Comparison of ENCODE assay signal across 20 cellular contexts in the genomic region with DNA sequence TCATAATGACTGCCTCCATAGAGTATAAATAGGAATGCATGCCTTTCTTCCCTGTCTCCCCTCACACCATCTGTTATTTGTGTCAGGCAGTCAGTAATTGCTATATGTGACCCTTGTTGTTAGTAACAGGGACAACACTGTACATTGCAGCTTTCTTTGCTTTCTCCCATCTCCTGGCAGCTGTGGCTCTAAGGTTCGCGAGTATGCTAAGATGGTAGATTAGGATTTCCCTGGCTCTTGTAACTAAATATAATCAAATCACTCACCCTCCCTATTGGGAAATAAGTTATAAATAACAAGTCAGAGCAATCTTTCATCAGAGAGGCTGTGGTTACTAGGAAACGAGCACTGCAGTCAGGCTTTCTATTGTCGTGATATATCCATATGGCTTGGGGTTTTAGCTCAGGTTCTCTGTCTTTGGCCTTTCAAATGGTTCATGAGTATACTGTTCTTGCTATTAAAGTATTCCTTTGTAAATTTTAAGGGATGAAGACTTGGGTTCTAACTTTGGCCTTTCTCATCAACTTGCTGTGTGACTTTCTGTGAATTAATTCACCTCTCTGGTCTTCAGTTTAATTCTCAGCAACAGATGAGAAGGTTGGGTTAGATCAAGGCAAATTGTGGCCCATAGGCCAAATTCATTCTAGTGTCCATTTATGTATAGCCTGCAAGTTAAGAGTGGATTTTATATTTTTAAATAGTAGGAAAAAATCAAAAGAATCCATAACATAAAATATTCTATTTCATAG. TPM values are rescaled to one million over a fixed set of nuclear protein-coding genes. Genes with fewer than 3 reads are reported as not detected.
DNase-seq lines count a peak whose midpoint lies in the region; ATAC-seq, FAIRE-seq and TF ChIP-seq lines count a peak whose summit lies in the region.
"Had no signal": no experiment of that assay in that cellular context is flagged by ENCODE, and none has a peak within 500 bp of the region (broad histone marks: within the 10 kb centered on the region; RNA-seq: fewer than 3 reads in every experiment).

No MANE protein-coding gene starts in this region.

- H3K27me3 Mint-ChIP-seq in activated naive CD8-positive, alpha-beta T cell treated with anti-CD3 and anti-CD28 coated beads, Interleukin-2, amount 50 U/mL, for 24 hours, result peaks cover 5% of the 10 kb centered on the region
- no peaks in the 10 kb centered on the region for H3K27me3 Mint-ChIP-seq in WTC11 (ENCODE audit: low read depth)

- H3K4me3 ChIP-seq in right atrium auricular region (no peak overlapping the region), fibroblast of the aortic adventitia (ENCODE audit: low read depth, low read length) (no peak overlapping the region), small intestine (ENCODE audit: low read depth in 1 of 2, low read length in 2 of 2) (no peak overlapping the region), smooth muscle cell (no peak overlapping the region)
- H3K4me3 ChIP-seq: neural progenitor cell, stomach, uterus had no signal

- ATAC-seq in Right ventricle myocardium inferior (peak; percentile 69), WTC11 (no peak)
- no peak for ATAC-seq in activated naive CD8-positive, alpha-beta T cell treated with anti-CD3 and anti-CD28 coated beads, Interleukin-2, amount 50 U/mL, for 24 hours
- ATAC-seq: CD8-positive, alpha-beta T cell had no signal

- H3K79me2 ChIP-seq in smooth muscle cell (ENCODE audit: low read depth), result no peaks in the 10 kb centered on the region

- no peak for FAIRE-seq in small intestine (lab: Jason Lieb, UNC)

- H3K4me1 ChIP-seq in right atrium auricular region, result no peaks in the 10 kb centered on the region
- no peaks in the 10 kb centered on the region for H3K4me1 ChIP-seq in small intestine (ENCODE audit: control insufficient read depth in 2 of 2, insufficient read depth in 1 of 2, low read depth in 1 of 2, low read length in 1 of 2)
- H3K4me1 ChIP-seq in smooth muscle cell (ENCODE audit: low read depth), result no peaks in the 10 kb centered on the region
- H3K4me1 ChIP-seq: stomach, uterus had no signal

- H3F3A ChIP-seq in smooth muscle cell (ENCODE audit: low read depth), result no peaks in the 10 kb centered on the region

- no peak overlapping the region for H3K9ac ChIP-seq in smooth muscle cell (ENCODE audit: low read depth)
- H3K9ac ChIP-seq: neural progenitor cell had no signal

- H3K36me3 ChIP-seq in right atrium auricular region (no peaks in the 10 kb centered on the region), small intestine (ENCODE audit: control insufficient read depth in 2 of 2, insufficient read depth in 2 of 2, low read length in 2 of 2) (no peaks in the 10 kb centered on the region), smooth muscle cell (ENCODE audit: low read depth) (no peaks in the 10 kb centered on the region)
- H3K36me3 ChIP-seq: neural progenitor cell, stomach, uterus had no signal

- H3K9me3 Mint-ChIP-seq in activated naive CD8-positive, alpha-beta T cell treated with anti-CD3 and anti-CD28 coated beads, Interleukin-2, amount 50 U/mL, for 24 hours, result no peaks in the 10 kb centered on the region
- no peaks in the 10 kb centered on the region for H3K9me3 Mint-ChIP-seq in WTC11
- H3K9me3 Mint-ChIP-seq: CD8-positive, alpha-beta T cell; immature natural killer cell; neural progenitor cell had no signal

- no peaks in the 10 kb centered on the region for H3K4me1 Mint-ChIP-seq in activated naive CD8-positive, alpha-beta T cell treated with anti-CD3 and anti-CD28 coated beads, Interleukin-2, amount 50 U/mL, for 24 hours
- H3K4me1 Mint-ChIP-seq in WTC11, result peaks cover 9% of the 10 kb centered on the region
- H3K4me1 Mint-ChIP-seq: immature natural killer cell had no signal

- no peak for DNase-seq in Right ventricle myocardium inferior (ENCODE audit: missing footprints)
- DNase-seq in right atrium auricular region (ENCODE audit: low spot score), result no peak
- peak; percentile 9 for DNase-seq in NAMALWA (ENCODE audit: low spot score)
- DNase-seq in fibroblast of the aortic adventitia (ENCODE audit: low read depth), result peak; percentile 5
- DNase-seq in small intestine, result peak; percentile 0
- no peak for DNase-seq in smooth muscle cell (lab: John Stamatoyannopoulos, UW; ENCODE audit: unreplicated experiment)
- no peak for DNase-seq in activated naive CD8-positive, alpha-beta T cell treated with anti-CD3 and anti-CD28 coated beads, Interleukin-2, amount 50 U/mL, for 24 hours
- DNase-seq in WTC11 (ENCODE audit: low spot score), result no peak
- DNase-seq: activated effector memory CD4-positive, alpha-beta T cell treated with anti-CD3 and anti-CD28 coated beads, Interleukin-2, amount 50 U/mL, for 16 hours; CD8-positive, alpha-beta T cell; EL; GOT3; immature natural killer cell; NCI-H1930; RPMI8226; stomach; T-helper 1 cell; uterus had no signal

- CTCF ChIA-PET in WTC11 (lab: Charles Lee), result interaction anchor here (1.3 to 2.0 kb wide), 3 partner anchors 12 to 16 kb away, joined by 3 to 11 read pairs (median 5); no protein-coding TSS in a partner anchor

- POLR2A ChIA-PET in WTC11 (lab: Charles Lee), result no interaction called here

- H3K9me3 ChIP-seq in right atrium auricular region, result no peaks in the 10 kb centered on the region
- no peaks in the 10 kb centered on the region for H3K9me3 ChIP-seq in small intestine (ENCODE audit: control insufficient read depth, low read depth)
- no peaks in the 10 kb centered on the region for H3K9me3 ChIP-seq in smooth muscle cell (replicated peaks; ENCODE audit: low read depth)
- H3K9me3 ChIP-seq: stomach, uterus had no signal

- H3K27ac ChIP-seq in right atrium auricular region, result no peak overlapping the region
- no peak overlapping the region for H3K27ac ChIP-seq in small intestine (ENCODE audit: low read depth in 1 of 2, low read length in 1 of 2)
- H3K27ac ChIP-seq in smooth muscle cell (ENCODE audit: low read depth), result no peak overlapping the region
- H3K27ac ChIP-seq: neural progenitor cell, stomach, uterus had no signal

- no peaks in the 10 kb centered on the region for H4K20me1 ChIP-seq in smooth muscle cell (ENCODE audit: low read depth)

- H3K27me3 ChIP-seq in right atrium auricular region, result no peaks in the 10 kb centered on the region
- H3K27me3 ChIP-seq in small intestine (ENCODE audit: control insufficient read depth in 2 of 2, insufficient read depth in 2 of 2, low read length in 2 of 2), result no peaks in the 10 kb centered on the region
- H3K27me3 ChIP-seq in smooth muscle cell (ENCODE audit: low read depth), result peaks cover 6% of the 10 kb centered on the region
- H3K27me3 ChIP-seq: neural progenitor cell, uterus had no signal

- no peak overlapping the region for H3K4me2 ChIP-seq in smooth muscle cell
- H3K4me2 ChIP-seq: neural progenitor cell had no signal

- no peak for TF ChIP-seq CTCF in right atrium auricular region (IDR thresholded peaks at IDR 0.05)
- no peak for TF ChIP-seq CTCF in fibroblast of the aortic adventitia (IDR thresholded peaks at IDR 0.05; ENCODE audit: insufficient read depth, low read length)
- TF ChIP-seq CTCF in smooth muscle cell (IDR thresholded peaks at IDR 0.05; ENCODE audit: borderline replicate concordance, insufficient read depth, poor library complexity, severe bottlenecking), result no peak
- no peak for TF ChIP-seq CTCF in WTC11 (IDR thresholded peaks at IDR 0.05)

- no peaks in the 10 kb centered on the region for H3K36me3 Mint-ChIP-seq in activated naive CD8-positive, alpha-beta T cell treated with anti-CD3 and anti-CD28 coated beads, Interleukin-2, amount 50 U/mL, for 24 hours (ENCODE audit: low read depth)
- no peaks in the 10 kb centered on the region for H3K36me3 Mint-ChIP-seq in WTC11
- H3K36me3 Mint-ChIP-seq: CD8-positive, alpha-beta T cell; immature natural killer cell; neural progenitor cell had no signal

- H2AFZ ChIP-seq in smooth muscle cell (ENCODE audit: low read depth), result no peak overlapping the region
- H2AFZ ChIP-seq: neural progenitor cell had no signal

- H3K4me3 Mint-ChIP-seq in activated naive CD8-positive, alpha-beta T cell treated with anti-CD3 and anti-CD28 coated beads, Interleukin-2, amount 50 U/mL, for 24 hours, result no peak overlapping the region
- H3K4me3 Mint-ChIP-seq in WTC11, result no peak overlapping the region
- H3K4me3 Mint-ChIP-seq: CD8-positive, alpha-beta T cell; immature natural killer cell; neural progenitor cell had no signal

- no peak overlapping the region for H3K27ac Mint-ChIP-seq in activated naive CD8-positive, alpha-beta T cell treated with anti-CD3 and anti-CD28 coated beads, Interleukin-2, amount 50 U/mL, for 24 hours
- no peak overlapping the region for H3K27ac Mint-ChIP-seq in WTC11
- H3K27ac Mint-ChIP-seq: CD8-positive, alpha-beta T cell; immature natural killer cell; neural progenitor cell had no signal

- 65 to 76% (median 74%) methylated on average over 4 of the region's 4 CpGs for WGBS in small intestine, 3 donors
- WGBS in smooth muscle cell (ENCODE audit: low lambda C conversion rate), result 91% methylated on average over 4 of the region's 4 CpGs

- intact Hi-C loops in Right ventricle myocardium inferior (cut with DNase I), result no loop called here

TF ChIP-seq in WTC11, 78 proteins besides CTCF, POLR2A, EP300 and RAD21:
- TF ChIP-seq FOXJ3 (CRISPR knock-in tag; IDR thresholded peaks at IDR 0.05; ENCODE audit: borderline replicate concordance) (no peak), NR1H2 (CRISPR knock-in tag; IDR thresholded peaks at IDR 0.05) (no peak), CREB1 (CRISPR knock-in tag; IDR thresholded peaks at IDR 0.05) (no peak), ZNF121 (CRISPR knock-in tag; IDR thresholded peaks at IDR 0.05) (no peak), ZNF671 (CRISPR knock-in tag; IDR thresholded peaks at IDR 0.05) (no peak), FOXP1 (CRISPR knock-in tag; IDR thresholded peaks at IDR 0.05; ENCODE audit: borderline replicate concordance) (no peak), ATF1 (CRISPR knock-in tag; IDR thresholded peaks at IDR 0.05) (no peak), IRF2 (CRISPR knock-in tag; IDR thresholded peaks at IDR 0.05; ENCODE audit: borderline replicate concordance, low read depth) (no peak)

RNA-seq across cellular contexts. Expression of a gene that starts 8.1 kb away (rescaled TPM):
- total RNA-seq in Right ventricle myocardium inferior, result not detected
- not detected for total RNA-seq in right atrium auricular region
- not detected in 2 replicates for total RNA-seq in fibroblast of the aortic adventitia (ENCODE audit: low replicate concordance)
- polyA plus RNA-seq in small intestine, result not detected
- total RNA-seq in smooth muscle cell, result not detected in 2 replicates
- not detected in 2 replicates for polyA plus RNA-seq in smooth muscle cell
- total RNA-seq in WTC11 (2021), result not detected in 3 replicates
- total RNA-seq: CD8-positive, alpha-beta T cell; mesenteric fat pad; stomach; uterus had no signal
- polyA plus RNA-seq: immature natural killer cell, stomach had no signal

RNA-seq across cellular contexts. Expression of a gene that starts 59.2 kb away (rescaled TPM):
- total RNA-seq in Right ventricle myocardium inferior (not detected), right atrium auricular region (not detected), fibroblast of the aortic adventitia (ENCODE audit: low replicate concordance) (not detected in 2 replicates), smooth muscle cell (not detected in 2 replicates), WTC11 (2021) (not detected in 3 replicates)
- polyA plus RNA-seq in small intestine (1 to 10 TPM in 2 of 3 donors, under 1 TPM in 1; 0.06 to 4.3 (median 3.6) TPM), smooth muscle cell (not detected in 2 replicates)
- total RNA-seq: CD8-positive, alpha-beta T cell; mesenteric fat pad; stomach; uterus had no signal
- polyA plus RNA-seq: immature natural killer cell, stomach had no signal

Comparison
In these comparisons a context has a peak if more than half of its experiments do, and no peak if none do; other contexts are left out.
1. DNase-seq: peak in NAMALWA (single experiment), fibroblast of the aortic adventitia (single experiment) and small intestine (single experiment); none in Right ventricle myocardium inferior (single experiment), right atrium auricular region (single experiment), smooth muscle cell (single experiment), activated naive CD8-positive, alpha-beta T cell treated with anti-CD3 and anti-CD28 coated beads, Interleukin-2, amount 50 U/mL, for 24 hours (single experiment) and WTC11 (single experiment).